19 cellular contexts compared by ENCODE assay signal in genomic region chr17:49822829-49823228, GRCh38. TPM values are rescaled to one million over a fixed set of nuclear protein-coding genes. Genes with fewer than 3 reads are reported as not detected.
DNase-seq lines count a peak whose midpoint lies in the region; ATAC-seq and TF ChIP-seq lines count a peak whose summit lies in the region.
"Had no signal": no experiment of that assay in that cellular context is flagged by ENCODE, and none has a peak within 500 bp of the region (broad histone marks: within the 10 kb centered on the region; RNA-seq: fewer than 3 reads in every experiment).

No MANE protein-coding gene starts in this region.

- H3K4me3 Mint-ChIP-seq in activated naive CD8-positive, alpha-beta T cell: no peak overlapping the region
- no peak overlapping the region for H3K4me3 Mint-ChIP-seq in activated naive CD8-positive, alpha-beta T cell treated with anti-CD3 and anti-CD28 coated beads, Interleukin-2, amount 50 U/mL, for 24 hours
- H3K4me3 Mint-ChIP-seq in central memory CD8-positive, alpha-beta T cell: no peak overlapping the region
- H3K4me3 Mint-ChIP-seq: activated CD4-positive, alpha-beta memory T cell treated with anti-CD3 and anti-CD28 coated beads for 36 hours; activated naive CD4-positive, alpha-beta T cell treated with anti-CD3 and anti-CD28 coated beads, Interleukin-2, amount 10 ng/mL, durations not matched to agents 7 days and 5 days; neural crest cell had no signal

- H3K27ac Mint-ChIP-seq in activated naive CD8-positive, alpha-beta T cell: peak overlapping the region; percentile 54
- no peak overlapping the region for H3K27ac Mint-ChIP-seq in activated naive CD8-positive, alpha-beta T cell treated with anti-CD3 and anti-CD28 coated beads, Interleukin-2, amount 50 U/mL, for 24 hours
- peak overlapping the region; percentile 62 for H3K27ac Mint-ChIP-seq in central memory CD8-positive, alpha-beta T cell (ENCODE audit: low read depth)
- H3K27ac Mint-ChIP-seq: activated CD4-positive, alpha-beta memory T cell treated with anti-CD3 and anti-CD28 coated beads for 36 hours; activated naive CD4-positive, alpha-beta T cell treated with anti-CD3 and anti-CD28 coated beads, Interleukin-2, amount 10 ng/mL, durations not matched to agents 7 days and 5 days had no signal

- H3K4me3 ChIP-seq in upper lobe of right lung: no peak overlapping the region
- no peak overlapping the region for H3K4me3 ChIP-seq in ascending aorta
- H3K4me3 ChIP-seq: upper lobe of left lung had no signal

- H3K36me3 ChIP-seq in upper lobe of right lung (peaks cover 89% of the 10 kb centered on the region), ascending aorta (peaks cover 75 to 87% of the 10 kb centered on the region in 2 donors)

- H3K36me3 Mint-ChIP-seq in activated naive CD8-positive, alpha-beta T cell: peaks cover 8% of the 10 kb centered on the region
- H3K36me3 Mint-ChIP-seq in activated naive CD8-positive, alpha-beta T cell treated with anti-CD3 and anti-CD28 coated beads, Interleukin-2, amount 50 U/mL, for 24 hours (ENCODE audit: low read depth): peaks cover 64% of the 10 kb centered on the region
- peaks cover 73% of the 10 kb centered on the region for H3K36me3 Mint-ChIP-seq in central memory CD8-positive, alpha-beta T cell (ENCODE audit: insufficient read depth)

- peaks cover 26% of the 10 kb centered on the region for H3K4me1 ChIP-seq in upper lobe of right lung
- no peaks in the 10 kb centered on the region for H3K4me1 ChIP-seq in ascending aorta

- H3K9me3 ChIP-seq in upper lobe of right lung (no peaks in the 10 kb centered on the region), ascending aorta (no peaks in the 10 kb centered on the region)
- H3K9me3 ChIP-seq: upper lobe of left lung had no signal

- H3K4me1 Mint-ChIP-seq in activated naive CD8-positive, alpha-beta T cell (ENCODE audit: low read depth): peaks cover 41% of the 10 kb centered on the region
- peaks cover 36% of the 10 kb centered on the region for H3K4me1 Mint-ChIP-seq in activated naive CD8-positive, alpha-beta T cell treated with anti-CD3 and anti-CD28 coated beads, Interleukin-2, amount 50 U/mL, for 24 hours
- peaks cover 27% of the 10 kb centered on the region for H3K4me1 Mint-ChIP-seq in central memory CD8-positive, alpha-beta T cell

- no peaks in the 10 kb centered on the region for H3K9me3 Mint-ChIP-seq in activated naive CD8-positive, alpha-beta T cell (ENCODE audit: low read depth)
- no peaks in the 10 kb centered on the region for H3K9me3 Mint-ChIP-seq in activated naive CD8-positive, alpha-beta T cell treated with anti-CD3 and anti-CD28 coated beads, Interleukin-2, amount 50 U/mL, for 24 hours
- no peaks in the 10 kb centered on the region for H3K9me3 Mint-ChIP-seq in central memory CD8-positive, alpha-beta T cell
- H3K9me3 Mint-ChIP-seq: activated CD4-positive, alpha-beta memory T cell treated with anti-CD3 and anti-CD28 coated beads for 36 hours; activated naive CD4-positive, alpha-beta T cell treated with anti-CD3 and anti-CD28 coated beads, Interleukin-2, amount 10 ng/mL, durations not matched to agents 7 days and 5 days; neural crest cell had no signal

- no peak for DNase-seq in activated naive CD8-positive, alpha-beta T cell treated with anti-CD3 and anti-CD28 coated beads, Interleukin-2, amount 50 U/mL, for 24 hours
- no peak for DNase-seq in central memory CD8-positive, alpha-beta T cell (ENCODE audit: low spot score in 2 of 2)
- DNase-seq in left colon (peak; percentile 34 to 48), upper lobe of right lung (no peak), ascending aorta (ENCODE audit: low spot score in 2 of 2) (no peak), epidermal melanocyte (ENCODE audit: insufficient read length, low spot score) (no peak), DMS153 (lab: John Stamatoyannopoulos, UW) (no peak)
- DNase-seq: activated CD4-positive, alpha-beta memory T cell treated with anti-CD3 and anti-CD28 coated beads for 36 hours; activated naive CD4-positive, alpha-beta T cell treated with anti-CD3 and anti-CD28 coated beads, Interleukin-2, amount 10 ng/mL, durations not matched to agents 7 days and 5 days; DND-41; NCI-H1048; NCI-H446; T-helper 2 cell; upper lobe of left lung had no signal

- no peak for ATAC-seq in activated naive CD8-positive, alpha-beta T cell treated with anti-CD3 and anti-CD28 coated beads, Interleukin-2, amount 50 U/mL, for 24 hours
- ATAC-seq in central memory CD8-positive, alpha-beta T cell (replicated peaks; ENCODE audit: extremely low read depth, poor library complexity, severe bottlenecking): no peak
- peak; percentile 78 for ATAC-seq in left colon
- ATAC-seq in upper lobe of right lung: peak; percentile 48
- ATAC-seq: Panc1 had no signal

- intact Hi-C loops in left colon (cut with DNase I, micrococcal nuclease) (no loop called here), upper lobe of right lung (cut with DNase I) (no loop called here), ascending aorta (cut with DNase I) (no loop called here)

- no peaks in the 10 kb centered on the region for H3K27me3 Mint-ChIP-seq in activated naive CD8-positive, alpha-beta T cell
- H3K27me3 Mint-ChIP-seq in activated naive CD8-positive, alpha-beta T cell treated with anti-CD3 and anti-CD28 coated beads, Interleukin-2, amount 50 U/mL, for 24 hours: no peaks in the 10 kb centered on the region
- no peaks in the 10 kb centered on the region for H3K27me3 Mint-ChIP-seq in central memory CD8-positive, alpha-beta T cell
- H3K27me3 Mint-ChIP-seq: activated CD4-positive, alpha-beta memory T cell treated with anti-CD3 and anti-CD28 coated beads for 36 hours; activated naive CD4-positive, alpha-beta T cell treated with anti-CD3 and anti-CD28 coated beads, Interleukin-2, amount 10 ng/mL, durations not matched to agents 7 days and 5 days had no signal

- H3K27me3 ChIP-seq in upper lobe of right lung: no peaks in the 10 kb centered on the region
- no peaks in the 10 kb centered on the region for H3K27me3 ChIP-seq in ascending aorta
- H3K27me3 ChIP-seq: upper lobe of left lung had no signal

- no peak for TF ChIP-seq CTCF in upper lobe of right lung (IDR thresholded peaks at IDR 0.05)
- no peak for TF ChIP-seq CTCF in ascending aorta (IDR thresholded peaks at IDR 0.05)

- H3K27ac ChIP-seq in upper lobe of right lung (no peak overlapping the region), ascending aorta (no peak overlapping the region)
- H3K27ac ChIP-seq: HL-60 had no signal

RNA-seq across cellular contexts. Expression of gene TAC4, which starts 25.0 kb away (rescaled TPM):
- not detected for total RNA-seq in left colon
- not detected for total RNA-seq in upper lobe of right lung
- not detected for total RNA-seq in ascending aorta
- total RNA-seq: activated CD4-positive, alpha-beta memory T cell treated with anti-CD3 and anti-CD28 coated beads for 36 hours; kidney epithelial cell; neural crest cell; upper lobe of left lung had no signal

RNA-seq across cellular contexts. Expression of gene KAT7, which starts 34.3 kb away (rescaled TPM):
- 10 to 100 TPM; 41.9 to 42.3 TPM for total RNA-seq in left colon
- 61.4 TPM for total RNA-seq in upper lobe of right lung
- total RNA-seq in ascending aorta: 46.6 TPM

RNA-seq across cellular contexts. Expression of gene FAM117A, which starts 58.9 kb away (rescaled TPM):
- total RNA-seq in left colon (1 to 10 TPM; 7.6 to 10.0 TPM), upper lobe of right lung (11.8 TPM), ascending aorta (25.4 TPM)

Comparison
In these comparisons a context has a peak if more than half of its experiments do, and no peak if none do; other contexts are left out.
1. ATAC-seq: peak in left colon (single experiment) and upper lobe of right lung (single experiment); none in activated naive CD8-positive, alpha-beta T cell treated with anti-CD3 and anti-CD28 coated beads, Interleukin-2, amount 50 U/mL, for 24 hours (single experiment) and central memory CD8-positive, alpha-beta T cell (single experiment).
2. DNase-seq: peak in left colon (2 of 2); none in activated naive CD8-positive, alpha-beta T cell treated with anti-CD3 and anti-CD28 coated beads, Interleukin-2, amount 50 U/mL, for 24 hours (single experiment), central memory CD8-positive, alpha-beta T cell (0 of 2), upper lobe of right lung (single experiment), ascending aorta (0 of 2), epidermal melanocyte (single experiment) and DMS153 (single experiment).